ENCODE assay signal across 19 cellular contexts in genomic region chr4:95294291-95294690, GRCh38.
A peak's percentile ranks its signal among the peaks of the same experiment; 100 is the strongest.
DNase-seq lines count a peak whose midpoint lies in the region; ATAC-seq, FAIRE-seq and TF ChIP-seq lines count a peak whose summit lies in the region.
"Had no signal": no experiment of that assay in that cellular context is flagged by ENCODE, and none has a peak within 500 bp of the region (broad histone marks: within the 10 kb centered on the region; RNA-seq: fewer than 3 reads in every experiment).

No MANE protein-coding gene starts in this region.

- FAIRE-seq in D721Med (lab: Jason Lieb, UNC): peak; percentile 91
- FAIRE-seq: GM12878, GM19239, HepG2 had no signal

- intact Hi-C loops in left cardiac atrium (cut with DNase I): no loop called here

- H3K27ac ChIP-seq in angular gyrus (ENCODE audit: low read depth, low read length) (peak overlapping the region; percentile 1), substantia nigra (ENCODE audit: low read depth, low read length, poor library complexity, severe bottlenecking) (peak overlapping the region; percentile 59)
- H3K27ac ChIP-seq: GM23248 had no signal

- DNase-seq in D721Med (ENCODE audit: insufficient read length, low spot score) (no peak), NCI-H69 (lab: John Stamatoyannopoulos, UW) (peak; percentile 79), substantia nigra (lab: John Stamatoyannopoulos, UW) (no peak), amniotic stem cell (lab: John Stamatoyannopoulos, UW) (no peak), left cardiac atrium (no peak)
- DNase-seq: ACHN; BE2C; C1 segment of cervical spinal cord; CD4-positive, CD25-positive, alpha-beta regulatory T cell; CD8-positive, alpha-beta memory T cell; COR-L47; DND-41; EL; GM23248 had no signal

- ATAC-seq in left cardiac atrium: no peak
- ATAC-seq in GM18519 (IDR thresholded peaks at IDR 0.05; ENCODE audit: low FRiP score, unreplicated experiment): no peak
- ATAC-seq: GM12878, HepG2 had no signal

- no peak for TF ChIP-seq CTCF in D721Med (IDR thresholded peaks at IDR 0.05; ENCODE audit: insufficient read depth, missing control alignments)
